Comparison of ENCODE assay signal across 8 cellular contexts in genomic region chr9:127970401-127971313, GRCh38. TPM values are rescaled to one million over a fixed set of nuclear protein-coding genes. Genes with fewer than 3 reads are reported as not detected.
DNase-seq lines count a peak whose midpoint lies in the region; ATAC-seq and TF ChIP-seq lines count a peak whose summit lies in the region.

No MANE protein-coding gene starts in this region.

- no peak overlapping the region for H3K4me3 ChIP-seq in body of pancreas

- H3K9me3 ChIP-seq in body of pancreas: no peaks in the 10 kb centered on the region

- H3K36me3 ChIP-seq in body of pancreas (replicated peaks in 1 of 2; ENCODE audit: insufficient read depth in 1 of 2, low read depth in 2 of 2): no peaks in the 10 kb centered on the region

- ATAC-seq in GM19468 (IDR thresholded peaks at IDR 0.05; ENCODE audit: extremely low read depth, unreplicated experiment) (peak; percentile 87), HG03469 (IDR thresholded peaks at IDR 0.05; ENCODE audit: unreplicated experiment) (peak; percentile 57), body of pancreas (no peak)

- WGBS in body of pancreas, 2 donors: 60 to 72% methylated on average over 16 of the region's 16 CpGs

- H3K27me3 ChIP-seq in body of pancreas: no peaks in the 10 kb centered on the region

- peak overlapping the region in 3 of 4 donors; percentile 22 to 97 (median 83) for H3K27ac ChIP-seq in body of pancreas

- H3K4me1 ChIP-seq in body of pancreas: peaks cover 99% of the 10 kb centered on the region

- TF ChIP-seq CTCF in body of pancreas (IDR thresholded peaks at IDR 0.05): no peak

- TF ChIP-seq POLR2A in body of pancreas (IDR thresholded peaks at IDR 0.05): no peak

- intact Hi-C loops in body of pancreas (cut with DNase I): no loop called here

- DNase-seq in COR-L47 (lab: John Stamatoyannopoulos, UW) (peak; percentile 90), SW480 (ENCODE audit: low spot score) (peak; percentile 74), body of pancreas (no peak), pons (ENCODE audit: low spot score) (peak; percentile 21), cerebellar nuclear complex (lab: John Stamatoyannopoulos, UW) (no peak), amygdala (lab: John Stamatoyannopoulos, UW) (no peak)

RNA-seq across cellular contexts. Expression of gene EEIG1, which starts 10.1 kb away (rescaled TPM):
- 10 to 100 TPM; 41.9 to 42.0 TPM for total RNA-seq in body of pancreas

RNA-seq across cellular contexts. Expression of gene DPM2, which starts 33.0 kb away (rescaled TPM):
- 10 to 100 TPM; 23.3 to 39.9 TPM for total RNA-seq in body of pancreas

RNA-seq across cellular contexts. Expression of gene PIP5KL1, which starts 40.1 kb away (rescaled TPM):
- 1 to 10 TPM; 1.3 to 2.6 TPM for total RNA-seq in body of pancreas

RNA-seq across cellular contexts. Expression of gene ST6GALNAC4, which starts 53.8 kb away (rescaled TPM):
- 10 to 100 TPM; 36.6 to 63.8 TPM for total RNA-seq in body of pancreas

Comparison
In these comparisons a context has a peak if more than half of its experiments do, and no peak if none do; other contexts are left out.
1. DNase-seq: peak in COR-L47 (single experiment), SW480 (single experiment) and pons (single experiment); none in body of pancreas (0 of 4), cerebellar nuclear complex (0 of 2) and amygdala (0 of 56).